ENCODE assay signal across 20 cellular contexts in the genomic region with DNA sequence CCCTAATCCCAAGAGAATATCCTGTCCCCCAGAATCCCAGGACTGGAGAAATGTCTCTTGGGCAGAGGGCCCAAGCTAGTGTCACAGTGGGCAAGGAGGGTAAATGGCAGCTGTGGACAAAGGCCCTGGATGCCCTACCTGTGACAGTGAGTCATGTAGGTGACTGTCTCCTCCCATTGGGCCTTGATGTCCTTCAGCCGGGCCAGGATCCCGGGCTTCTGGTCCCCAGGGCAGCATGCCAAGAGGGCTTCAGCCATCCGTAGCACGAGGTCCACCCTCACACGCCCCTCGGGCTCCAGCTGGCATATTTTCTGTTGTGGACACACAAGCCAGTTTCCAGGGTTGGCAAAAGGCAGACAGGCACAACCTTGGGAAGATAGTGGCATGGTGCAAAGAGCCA. TPM values are rescaled to one million over a fixed set of nuclear protein-coding genes. Genes with fewer than 3 reads are reported as not detected.
DNase-seq lines count a peak whose midpoint lies in the region; ATAC-seq and TF ChIP-seq lines count a peak whose summit lies in the region.
"Had no signal": no experiment of that assay in that cellular context is flagged by ENCODE, and none has a peak within 500 bp of the region (broad histone marks: within the 10 kb centered on the region; RNA-seq: fewer than 3 reads in every experiment).

No MANE protein-coding gene starts in this region.

- peaks cover 35% of the 10 kb centered on the region for H3K36me3 ChIP-seq in right atrium auricular region
- H3K36me3 ChIP-seq: prostate gland had no signal

- no peaks in the 10 kb centered on the region for H3K9me3 Mint-ChIP-seq in activated T-cell treated with anti-CD3 and anti-CD28 coated beads, Interleukin-2, amount 50 U/mL, for 24 hours
- H3K9me3 Mint-ChIP-seq in stimulated activated memory B cell treated with anti-CD40 and anti-IgM and Interleukin-4, amounts not matched to agents 10 μg/mL and 1 μg/mL and 100 μg/mL, for 72 hours, result no peaks in the 10 kb centered on the region
- H3K9me3 Mint-ChIP-seq: activated naive CD4-positive, alpha-beta T cell treated with anti-CD3 and anti-CD28 coated beads, Interleukin-2, amount 50 U/mL, for 24 hours; activated T-cell treated with anti-CD3 and anti-CD28 coated beads, Interleukin-2, amount 50 U/mL, for 4 hours; CD14-positive monocyte; nephron had no signal

- TF ChIP-seq CTCF in right atrium auricular region (IDR thresholded peaks at IDR 0.05), result no peak

- H3K27ac ChIP-seq in right atrium auricular region, result peak overlapping the region; percentile 47 to 56
- H3K27ac ChIP-seq: body of pancreas, prostate gland had no signal

- peak overlapping the region; percentile 67 for H3K27ac Mint-ChIP-seq in activated T-cell treated with anti-CD3 and anti-CD28 coated beads, Interleukin-2, amount 50 U/mL, for 24 hours
- H3K27ac Mint-ChIP-seq in stimulated activated memory B cell treated with anti-CD40 and anti-IgM and Interleukin-4, amounts not matched to agents 10 μg/mL and 1 μg/mL and 100 μg/mL, for 72 hours, result peak overlapping the region; percentile 6
- H3K27ac Mint-ChIP-seq: activated naive CD4-positive, alpha-beta T cell treated with anti-CD3 and anti-CD28 coated beads, Interleukin-2, amount 50 U/mL, for 24 hours; nephron had no signal

- peaks cover 78% of the 10 kb centered on the region for H3K36me3 Mint-ChIP-seq in activated T-cell treated with anti-CD3 and anti-CD28 coated beads, Interleukin-2, amount 50 U/mL, for 24 hours (ENCODE audit: low read depth)
- H3K36me3 Mint-ChIP-seq in stimulated activated memory B cell treated with anti-CD40 and anti-IgM and Interleukin-4, amounts not matched to agents 10 μg/mL and 1 μg/mL and 100 μg/mL, for 72 hours, result peaks cover 75% of the 10 kb centered on the region

- peaks cover 0 to 68% of the 10 kb centered on the region in 2 donors for H3K4me1 ChIP-seq in right atrium auricular region
- H3K4me1 ChIP-seq: body of pancreas, prostate gland had no signal

- no peak overlapping the region for H3K4me3 ChIP-seq in right atrium auricular region
- H3K4me3 ChIP-seq: body of pancreas, prostate gland, spleen had no signal

- no peaks in the 10 kb centered on the region for H3K9me3 ChIP-seq in right atrium auricular region
- H3K9me3 ChIP-seq: body of pancreas, prostate gland, spleen had no signal

- no peak for ATAC-seq in stimulated activated memory B cell treated with anti-CD40 and anti-IgM and Interleukin-4, amounts not matched to agents 10 μg/mL and 1 μg/mL and 100 μg/mL, for 72 hours
- ATAC-seq: activated T-cell treated with anti-CD3 and anti-CD28 coated beads, Interleukin-2, amount 50 U/mL, for 4 hours; body of pancreas had no signal

- no peak for DNase-seq in activated T-cell treated with anti-CD3 and anti-CD28 coated beads, Interleukin-2, amount 50 U/mL, for 24 hours
- no peak for DNase-seq in activated T-cell treated with anti-CD3 and anti-CD28 coated beads, Interleukin-2, amount 50 U/mL, for 48 hours
- DNase-seq in NCI-H345 (lab: John Stamatoyannopoulos, UW), result peak; percentile 85
- DNase-seq in right atrium auricular region (ENCODE audit: low spot score), result no peak
- no peak for DNase-seq in DMS 273 treated with DMSO at 0.1 percent for 48 hours (lab: John Stamatoyannopoulos, UW)
- no peak for DNase-seq in kidney glomerular epithelial cell (lab: John Stamatoyannopoulos, UW)
- no peak for DNase-seq in D341Med (ENCODE audit: low spot score)
- DNase-seq: ACHN; activated CD4-positive, alpha-beta T cell treated with anti-CD3 and anti-CD28 coated beads, Interleukin-2, amount 50 U/mL, for 48 hours; activated T-cell treated with anti-CD3 and anti-CD28 coated beads, Interleukin-2, amount 50 U/mL, for 4 hours; NCI-H1048; NCI-H510A treated with DMSO at 0.1 percent for 48 hours; SHP77; spleen had no signal

- peaks cover 54% of the 10 kb centered on the region for H3K4me1 Mint-ChIP-seq in activated T-cell treated with anti-CD3 and anti-CD28 coated beads, Interleukin-2, amount 50 U/mL, for 24 hours (ENCODE audit: low read depth)
- H3K4me1 Mint-ChIP-seq in stimulated activated memory B cell treated with anti-CD40 and anti-IgM and Interleukin-4, amounts not matched to agents 10 μg/mL and 1 μg/mL and 100 μg/mL, for 72 hours, result peaks cover 42% of the 10 kb centered on the region

- no peaks in the 10 kb centered on the region for H3K27me3 Mint-ChIP-seq in activated T-cell treated with anti-CD3 and anti-CD28 coated beads, Interleukin-2, amount 50 U/mL, for 24 hours
- no peaks in the 10 kb centered on the region for H3K27me3 Mint-ChIP-seq in stimulated activated memory B cell treated with anti-CD40 and anti-IgM and Interleukin-4, amounts not matched to agents 10 μg/mL and 1 μg/mL and 100 μg/mL, for 72 hours
- H3K27me3 Mint-ChIP-seq: activated naive CD4-positive, alpha-beta T cell treated with anti-CD3 and anti-CD28 coated beads, Interleukin-2, amount 50 U/mL, for 24 hours had no signal

- no peak overlapping the region for H3K4me3 Mint-ChIP-seq in activated T-cell treated with anti-CD3 and anti-CD28 coated beads, Interleukin-2, amount 50 U/mL, for 24 hours
- H3K4me3 Mint-ChIP-seq in stimulated activated memory B cell treated with anti-CD40 and anti-IgM and Interleukin-4, amounts not matched to agents 10 μg/mL and 1 μg/mL and 100 μg/mL, for 72 hours, result no peak overlapping the region
- H3K4me3 Mint-ChIP-seq: activated naive CD4-positive, alpha-beta T cell treated with anti-CD3 and anti-CD28 coated beads, Interleukin-2, amount 50 U/mL, for 24 hours; activated T-cell treated with anti-CD3 and anti-CD28 coated beads, Interleukin-2, amount 50 U/mL, for 4 hours; CD14-positive monocyte; nephron had no signal

- H3K27me3 ChIP-seq in right atrium auricular region, result no peaks in the 10 kb centered on the region
- H3K27me3 ChIP-seq: body of pancreas, spleen had no signal

RNA-seq across cellular contexts. Expression of gene SYNE3, which starts 48.8 kb away (rescaled TPM):
- total RNA-seq in right atrium auricular region, result 10 to 100 TPM in 1 of 2 donors, 1 to 10 TPM in 1; 8.2 to 13.2 TPM
